Comparison of ENCODE assay signal across 8 cellular contexts in the genomic region with DNA sequence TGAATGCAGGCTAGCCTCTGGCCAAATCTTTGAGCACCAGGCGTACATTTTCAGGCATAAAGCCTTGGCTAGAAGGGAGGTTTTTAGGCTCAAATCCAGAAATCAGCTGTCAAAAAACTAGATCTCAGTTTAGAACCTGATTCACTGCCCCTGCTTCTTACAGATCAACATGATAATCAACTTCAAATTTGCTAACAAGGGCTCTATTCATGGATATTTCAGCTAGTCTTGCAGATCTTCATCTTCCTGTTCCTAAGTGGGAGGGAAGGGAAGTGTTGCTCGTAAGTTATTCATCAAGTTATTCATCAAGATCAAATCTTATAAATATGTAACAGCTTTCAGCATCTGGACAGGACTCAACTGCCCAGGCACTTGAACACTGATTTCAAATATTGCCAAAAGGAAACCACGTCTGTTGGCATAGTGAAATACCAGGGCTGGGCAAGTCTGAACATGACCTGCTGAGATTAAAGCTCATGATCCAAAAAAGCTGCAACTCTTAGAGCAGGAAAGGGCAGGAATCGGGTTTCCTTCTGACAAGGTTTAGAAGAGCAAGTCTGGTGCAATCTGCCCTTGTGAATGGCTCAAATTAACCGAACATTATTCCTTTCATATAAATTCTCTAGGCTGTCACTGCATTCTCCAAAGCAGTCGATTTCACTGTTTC.
DNase-seq lines count a peak whose midpoint lies in the region; ATAC-seq lines count a peak whose summit lies in the region.

No MANE protein-coding gene starts in this region.

- no peaks in the 10 kb centered on the region for H3K27me3 Mint-ChIP-seq in CD4-positive, alpha-beta memory T cell

- H3K36me3 ChIP-seq in MG63 (peaks cover 11% of the 10 kb centered on the region), adipocyte (ENCODE audit: control insufficient read depth, insufficient read depth, low read length, severe bottlenecking) (no peaks in the 10 kb centered on the region), subcutaneous abdominal adipose tissue (ENCODE audit: control insufficient read depth in 5 of 5, insufficient read depth in 5 of 5, low read length in 5 of 5) (peaks cover 0 to 8% (median 0%) of the 10 kb centered on the region in 5 donors)
- no peaks in the 10 kb centered on the region for H3K36me3 ChIP-seq in CD4-positive, alpha-beta memory T cell (ENCODE audit: insufficient read depth, low read length)

- no peaks in the 10 kb centered on the region for H3K36me3 Mint-ChIP-seq in CD4-positive, alpha-beta memory T cell

- peaks cover 47% of the 10 kb centered on the region for H3K4me1 ChIP-seq in adipocyte (ENCODE audit: control insufficient read depth, insufficient read depth, low read length)
- H3K4me1 ChIP-seq in subcutaneous abdominal adipose tissue (ENCODE audit: control insufficient read depth in 5 of 5, insufficient read depth in 5 of 5, low read length in 5 of 5): peaks cover 3 to 34% (median 15%) of the 10 kb centered on the region in 5 donors
- no peaks in the 10 kb centered on the region for H3K4me1 ChIP-seq in CD4-positive, alpha-beta memory T cell (ENCODE audit: insufficient read depth, low read length)

- CTCF ChIA-PET in CD4-positive, alpha-beta memory T cell (lab: Charles Lee; ENCODE audit: partially characterized antibody): no interaction called here

- no peak overlapping the region for H3K27ac Mint-ChIP-seq in CD4-positive, alpha-beta memory T cell

- ATAC-seq in HG03457 (IDR thresholded peaks at IDR 0.05; ENCODE audit: unreplicated experiment): no peak

- H3K4me3 ChIP-seq in MG63 (no peak overlapping the region), adipocyte (ENCODE audit: low read length) (peak overlapping the region; percentile 76), subcutaneous abdominal adipose tissue (ENCODE audit: low read depth in 1 of 5, low read length in 5 of 5) (peak overlapping the region; percentile 8 to 57 (median 41))
- no peak overlapping the region for H3K4me3 ChIP-seq in CD4-positive, alpha-beta memory T cell (ENCODE audit: low read length in 2 of 2)

- peak; percentile 31 for DNase-seq in AG08396 (ENCODE audit: low spot score)
- DNase-seq in MG63: peak; percentile 79
- DNase-seq in adipocyte (ENCODE audit: low read depth): peak; percentile 92
- DNase-seq in iPS-NIHi11 (ENCODE audit: low spot score): peak; percentile 28
- no peak for DNase-seq in CD4-positive, alpha-beta memory T cell
- DNase-seq in SK-N-DZ (ENCODE audit: low spot score): no peak

- H3K9ac ChIP-seq in adipocyte (ENCODE audit: low read length): peak overlapping the region; percentile 86
- peak overlapping the region in 1 of 5 donors; percentile 45 for H3K9ac ChIP-seq in subcutaneous abdominal adipose tissue (ENCODE audit: low read length in 5 of 5)

- POLR2A ChIA-PET in CD4-positive, alpha-beta memory T cell (lab: Charles Lee; ENCODE audit: partially characterized antibody): no interaction called here

- H3K27me3 ChIP-seq in MG63: no peaks in the 10 kb centered on the region
- no peaks in the 10 kb centered on the region for H3K27me3 ChIP-seq in adipocyte (replicated peaks; ENCODE audit: control insufficient read depth, insufficient read depth, low read length)
- no peaks in the 10 kb centered on the region for H3K27me3 ChIP-seq in subcutaneous abdominal adipose tissue (ENCODE audit: control insufficient read depth in 5 of 5, insufficient read depth in 4 of 5, low read length in 5 of 5)
- H3K27me3 ChIP-seq in CD4-positive, alpha-beta memory T cell (ENCODE audit: insufficient read depth, low read length): no peaks in the 10 kb centered on the region

- intact Hi-C loops in CD4-positive, alpha-beta memory T cell (cut with micrococcal nuclease): no loop called here

- peaks cover 0 to under 1% (median 0%) of the 10 kb centered on the region in 8 donors for H3K9me3 Mint-ChIP-seq in CD4-positive, alpha-beta memory T cell

- no peaks in the 10 kb centered on the region for H3K4me1 Mint-ChIP-seq in CD4-positive, alpha-beta memory T cell

- no peaks in the 10 kb centered on the region for H3K9me3 ChIP-seq in MG63
- no peaks in the 10 kb centered on the region for H3K9me3 ChIP-seq in adipocyte (ENCODE audit: control insufficient read depth, low read length)
- no peaks in the 10 kb centered on the region for H3K9me3 ChIP-seq in subcutaneous abdominal adipose tissue (ENCODE audit: control insufficient read depth in 5 of 5, low read length in 5 of 5)
- no peaks in the 10 kb centered on the region for H3K9me3 ChIP-seq in CD4-positive, alpha-beta memory T cell (ENCODE audit: control insufficient read depth in 1 of 2, low read length in 2 of 2)

- H3K4me3 Mint-ChIP-seq in CD4-positive, alpha-beta memory T cell: no peak overlapping the region

- peak overlapping the region; percentile 50 for H3K27ac ChIP-seq in subcutaneous abdominal adipose tissue (ENCODE audit: low read depth, low read length)
- no peak overlapping the region for H3K27ac ChIP-seq in CD4-positive, alpha-beta memory T cell (ENCODE audit: low read depth, low read length)

Comparison
In these comparisons a context has a peak if more than half of its experiments do, and no peak if none do; other contexts are left out.
1. DNase-seq: peak in AG08396 (single experiment), MG63 (single experiment), adipocyte (single experiment) and iPS-NIHi11 (single experiment); none in CD4-positive, alpha-beta memory T cell (0 of 5) and SK-N-DZ (single experiment).
2. H3K4me3 ChIP-seq: peak in adipocyte (single experiment) and subcutaneous abdominal adipose tissue (5 of 5); none in MG63 (single experiment) and CD4-positive, alpha-beta memory T cell (0 of 2).